8 cellular contexts compared by ENCODE assay signal in the genomic region with DNA sequence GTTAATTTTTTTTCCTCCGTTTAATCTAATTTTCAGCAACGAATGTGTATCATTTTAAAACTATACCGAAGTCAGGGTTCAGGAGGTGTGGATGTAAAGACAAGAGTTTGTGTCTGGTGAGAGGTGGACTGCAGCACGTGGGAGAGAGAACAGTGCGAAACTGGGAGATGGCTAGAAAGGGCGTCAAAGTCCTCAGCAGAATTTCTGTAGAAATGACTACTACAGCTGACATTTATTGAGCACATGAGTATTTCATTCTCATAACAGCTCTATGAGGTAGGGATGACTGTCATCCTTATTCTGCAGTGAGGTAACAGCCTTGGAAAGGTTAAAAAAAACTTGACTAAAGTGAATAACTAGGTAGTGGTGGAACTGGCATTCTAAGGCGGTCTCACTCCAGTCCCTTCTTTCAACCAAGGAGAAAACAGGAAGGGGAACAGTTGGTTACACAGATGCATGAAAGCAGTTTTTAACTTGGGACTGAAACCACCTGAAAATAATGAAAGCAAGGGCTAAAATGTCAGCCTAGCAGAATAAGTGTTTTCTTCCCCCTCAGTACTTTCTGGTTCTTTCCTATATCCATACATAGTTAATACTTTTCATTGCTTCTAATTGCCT. TPM values are rescaled to one million over a fixed set of nuclear protein-coding genes. Genes with fewer than 3 reads are reported as not detected.
A peak's percentile ranks its signal among the peaks of the same experiment; 100 is the strongest.
DNase-seq lines count a peak whose midpoint lies in the region; ATAC-seq and TF ChIP-seq lines count a peak whose summit lies in the region.

No MANE protein-coding gene starts in this region.

- POLR2A ChIA-PET in HEK293T (lab: Yijun Ruan, JAX), result interaction anchor here (1.3 kb wide), 1 partner anchor 8 kb away, joined by 8 read pairs; no protein-coding TSS in a partner anchor

- H3K27ac ChIP-seq in upper lobe of left lung, result peak overlapping the region in 3 of 4 donors; percentile 84 to 97 (median 87)

- H3K36me3 ChIP-seq in upper lobe of left lung, result no peaks in the 10 kb centered on the region

- peak in 1 of 2 donors; percentile 48 for ATAC-seq in natural killer cell treated with Interleukin-12 subunit alpha and Interleukin-12 subunit beta and Interleukin-15 and Interleukin-18, amount 100 ng/mL, for 72 hours
- ATAC-seq in upper lobe of left lung (ENCODE audit: low FRiP score in 2 of 2) (peak in 1 of 2 donors; percentile 2), HG03139 (IDR thresholded peaks at IDR 0.05; ENCODE audit: unreplicated experiment) (no peak)

- no peak for TF ChIP-seq POLR2A in upper lobe of left lung (IDR thresholded peaks at IDR 0.05)

- peak overlapping the region; percentile 76 to 79 for H3K27ac Mint-ChIP-seq in natural killer cell treated with Interleukin-12 subunit alpha and Interleukin-12 subunit beta and Interleukin-15 and Interleukin-18, amount 100 ng/mL, for 72 hours

- TF ChIP-seq EP300 in upper lobe of left lung (IDR thresholded peaks at IDR 0.05), result no peak

- peak overlapping the region; percentile 83 for H3K4me3 Mint-ChIP-seq in natural killer cell treated with Interleukin-12 subunit alpha and Interleukin-12 subunit beta and Interleukin-15 and Interleukin-18, amount 100 ng/mL, for 72 hours

- peak; percentile 19 for DNase-seq in GF-D8 (lab: John Stamatoyannopoulos, UW)
- DNase-seq in HEK293T (ENCODE audit: extremely low spot score), result no peak
- peak; percentile 17 for DNase-seq in SK-N-DZ (ENCODE audit: low spot score)
- DNase-seq in choroid plexus epithelial cell (ENCODE audit: low read depth), result peak; percentile 36
- no peak for DNase-seq in natural killer cell treated with Interleukin-12 subunit alpha and Interleukin-12 subunit beta and Interleukin-15 and Interleukin-18, amount 100 ng/mL, for 72 hours (ENCODE audit: low spot score)
- no peak for DNase-seq in upper lobe of left lung
- DNase-seq in cerebellar nuclear complex (lab: John Stamatoyannopoulos, UW), result no peak

- peaks cover 12 to 20% (median 13%) of the 10 kb centered on the region in 4 donors for H3K4me1 ChIP-seq in upper lobe of left lung

- no peaks in the 10 kb centered on the region for H3K27me3 ChIP-seq in upper lobe of left lung

- no peaks in the 10 kb centered on the region for H3K27me3 Mint-ChIP-seq in natural killer cell treated with Interleukin-12 subunit alpha and Interleukin-12 subunit beta and Interleukin-15 and Interleukin-18, amount 100 ng/mL, for 72 hours

- H3K4me3 ChIP-seq in choroid plexus epithelial cell (ENCODE audit: low read depth, low read length), result peak overlapping the region; percentile 90
- peak overlapping the region in 3 of 4 donors; percentile 90 to 92 (median 91) for H3K4me3 ChIP-seq in upper lobe of left lung

- TF ChIP-seq CTCF in choroid plexus epithelial cell (conservative IDR thresholded peaks at IDR 0.05; ENCODE audit: low read depth, low read length), result no peak
- TF ChIP-seq CTCF in upper lobe of left lung (IDR thresholded peaks at IDR 0.05), result no peak

- H3K36me3 Mint-ChIP-seq in natural killer cell treated with Interleukin-12 subunit alpha and Interleukin-12 subunit beta and Interleukin-15 and Interleukin-18, amount 100 ng/mL, for 72 hours, result no peaks in the 10 kb centered on the region

- H3K9me3 ChIP-seq in upper lobe of left lung, result no peaks in the 10 kb centered on the region

- peaks cover 13 to 21% of the 10 kb centered on the region in 2 donors for H3K4me1 Mint-ChIP-seq in natural killer cell treated with Interleukin-12 subunit alpha and Interleukin-12 subunit beta and Interleukin-15 and Interleukin-18, amount 100 ng/mL, for 72 hours (ENCODE audit: low read depth in 2 of 2)

- CTCF ChIA-PET in HEK293T (lab: Yijun Ruan, JAX), result no interaction called here

- 6 to 18% methylated on average over 7 of the region's 7 CpGs for WGBS in upper lobe of left lung, 2 donors

- no peaks in the 10 kb centered on the region for H3K9me3 Mint-ChIP-seq in natural killer cell treated with Interleukin-12 subunit alpha and Interleukin-12 subunit beta and Interleukin-15 and Interleukin-18, amount 100 ng/mL, for 72 hours

TF ChIP-seq in HEK293T, 16 proteins besides CTCF, POLR2A, EP300 and RAD21:
- TF ChIP-seq BHLHE40 (IDR thresholded peaks at IDR 0.05; ENCODE audit: borderline replicate concordance) (no peak), SP1 (IDR thresholded peaks at IDR 0.05) (no peak), L3MBTL2 (conservative IDR thresholded peaks at IDR 0.05) (peak; percentile 57), LEF1 (IDR thresholded peaks at IDR 0.05; ENCODE audit: borderline replicate concordance) (no peak)
TF ChIP-seq in HEK293T: peak in this region for 1.

RNA-seq across cellular contexts. Expression of a gene that starts 0.6 kb away (rescaled TPM):
- 9.9 and 46.5 TPM in 2 replicates for polyA plus RNA-seq in SK-N-DZ (2014; cell fraction: cytosol; rRNA removed)
- polyA plus RNA-seq in SK-N-DZ (2014; cell fraction: nucleus; rRNA removed), result 4.9 and 6.7 TPM in 2 replicates
- 10 to 100 TPM; 17.0 to 27.4 TPM for total RNA-seq in natural killer cell treated with Interleukin-12 subunit alpha and Interleukin-12 subunit beta and Interleukin-15 and Interleukin-18, amount 100 ng/mL, for 72 hours
- 10 to 100 TPM in 2 of 6 donors, 1 to 10 TPM in 4; 6.9 to 38.8 (median 9.9) TPM for total RNA-seq in upper lobe of left lung

Comparison
In these comparisons a context has a peak if more than half of its experiments do, and no peak if none do; other contexts are left out.
1. DNase-seq: peak in GF-D8 (single experiment), SK-N-DZ (single experiment) and choroid plexus epithelial cell (single experiment); none in HEK293T (single experiment), natural killer cell treated with Interleukin-12 subunit alpha and Interleukin-12 subunit beta and Interleukin-15 and Interleukin-18, amount 100 ng/mL, for 72 hours (single experiment), upper lobe of left lung (0 of 2) and cerebellar nuclear complex (0 of 2).